Comparison of ENCODE assay signal across 21 cellular contexts in the genomic region with DNA sequence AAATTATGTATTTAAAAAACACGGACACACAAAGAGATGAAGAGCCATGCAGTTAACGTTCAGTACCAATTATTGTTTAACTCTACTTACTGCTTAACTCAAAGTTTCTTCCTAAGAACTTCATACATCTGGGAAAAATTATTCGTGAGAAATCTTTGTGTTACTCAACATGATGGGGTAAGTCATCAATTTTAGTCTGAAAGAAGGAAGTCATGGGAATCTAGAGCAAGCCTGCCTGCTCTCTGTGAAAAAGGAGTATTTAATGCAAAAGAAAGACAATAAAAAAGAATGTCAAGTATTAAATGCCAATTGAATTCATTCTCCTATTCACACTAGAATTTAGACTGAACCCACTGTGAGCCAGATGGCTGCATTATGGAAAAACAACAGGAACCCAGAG. TPM values are rescaled to one million over a fixed set of nuclear protein-coding genes. Genes with fewer than 3 reads are reported as not detected.
DNase-seq lines count a peak whose midpoint lies in the region; ATAC-seq and TF ChIP-seq lines count a peak whose summit lies in the region.
"Had no signal": no experiment of that assay in that cellular context is flagged by ENCODE, and none has a peak within 500 bp of the region (broad histone marks: within the 10 kb centered on the region; RNA-seq: fewer than 3 reads in every experiment).

No MANE protein-coding gene starts in this region.

- H3K23ac ChIP-seq in mesenchymal stem cell (ENCODE audit: low read length in 2 of 2), result no peak overlapping the region

- H3K14ac ChIP-seq in mesenchymal stem cell (ENCODE audit: low read length in 2 of 2), result no peak overlapping the region

- no peaks in the 10 kb centered on the region for H3K4me1 ChIP-seq in mesenchymal stem cell (ENCODE audit: control insufficient read depth, insufficient read depth, low read depth, low read length)
- H3K4me1 ChIP-seq: left ventricle myocardium inferior had no signal

- no peak overlapping the region for H3K18ac ChIP-seq in mesenchymal stem cell (ENCODE audit: low read depth in 1 of 2, low read length in 2 of 2)

- H3K36me3 Mint-ChIP-seq in activated T-helper 2 cell treated with anti-CD3 and anti-CD28 coated beads, Interferon-gamma antibody, Interleukin-2, Interleukin-4, amounts not matched to agents 10 μg/mL and 5 μg/mL and 100 μg/mL, durations not matched to agents 14 hours and 24 hours and 36 hours (ENCODE audit: low read depth), result peaks cover 91% of the 10 kb centered on the region

- H3K9ac ChIP-seq in mesenchymal stem cell (ENCODE audit: low read length), result peak overlapping the region; percentile 55
- H3K9ac ChIP-seq: BLaER1 treated with 17β-estradiol and CSF1 and Interleukin-3, amounts not matched to agents 10 nM and 100 nM had no signal

- no peak overlapping the region for H3K4me2 ChIP-seq in mesenchymal stem cell (ENCODE audit: low read length, poor library complexity, severe bottlenecking)

- H2AFZ ChIP-seq in mesenchymal stem cell (ENCODE audit: low read depth, low read length), result no peak overlapping the region

- H3K27me3 ChIP-seq in mesenchymal stem cell (ENCODE audit: control insufficient read depth in 1 of 2, insufficient read depth in 1 of 2, low read length in 2 of 2), result no peaks in the 10 kb centered on the region
- H3K27me3 ChIP-seq: BLaER1 treated with 17β-estradiol and CSF1 and Interleukin-3, amounts not matched to agents 10 nM and 100 nM; esophagus muscularis mucosa; upper lobe of left lung had no signal

- no peak overlapping the region for H2AK5ac ChIP-seq in mesenchymal stem cell (ENCODE audit: low read length, severe bottlenecking)

- no peak overlapping the region for H2BK5ac ChIP-seq in mesenchymal stem cell (ENCODE audit: low read depth, low read length, poor library complexity, severe bottlenecking)

- H4K8ac ChIP-seq in mesenchymal stem cell (ENCODE audit: low read length), result no peak overlapping the region

- H3K27ac ChIP-seq in mesenchymal stem cell (ENCODE audit: low read length, poor library complexity, severe bottlenecking), result no peak overlapping the region
- H3K27ac ChIP-seq: esophagus muscularis mucosa, left ventricle myocardium inferior, upper lobe of left lung had no signal

- no peak overlapping the region for H3K4me3 Mint-ChIP-seq in activated T-helper 2 cell treated with anti-CD3 and anti-CD28 coated beads, Interferon-gamma antibody, Interleukin-2, Interleukin-4, amounts not matched to agents 10 μg/mL and 5 μg/mL and 100 μg/mL, durations not matched to agents 14 hours and 24 hours and 36 hours (ENCODE audit: low read depth)

- DNase-seq in AG10803 (ENCODE audit: low read depth) (peak; percentile 93), HS-5 (ENCODE audit: low read depth) (peak; percentile 82), amniotic epithelial cell (ENCODE audit: low read depth) (peak; percentile 80), mesenchymal stem cell (no peak), NCI-H2029 treated with DMSO at 0.1 percent for 48 hours (lab: John Stamatoyannopoulos, UW) (no peak), amygdala (lab: John Stamatoyannopoulos, UW) (no peak)
- DNase-seq in activated T-helper 2 cell treated with anti-CD3 and anti-CD28 coated beads, Interferon-gamma antibody, Interleukin-2, Interleukin-4, amounts not matched to agents 10 μg/mL and 5 μg/mL and 100 μg/mL, durations not matched to agents 14 hours and 24 hours and 36 hours (ENCODE audit: low spot score), result no peak
- DNase-seq: activated CD4-positive, alpha-beta T cell treated with anti-CD3 and anti-CD28 coated beads, Interleukin-2, amount 50 U/mL, for 1 hour; activated T-cell treated with anti-CD3 and anti-CD28 coated beads, Interleukin-2, amount 50 U/mL, for 1 hour; aorta; cortex of kidney; DMS53; left ventricle myocardium inferior; NCI-H1436; NCI-H446 treated with DMSO at 0.1 percent for 48 hours; stimulated activated naive CD4-positive, alpha-beta T cell treated with Interleukin-2 at 50 U/mL for 16 hours; upper lobe of left lung had no signal

- no peak overlapping the region for H3K27ac Mint-ChIP-seq in activated T-helper 2 cell treated with anti-CD3 and anti-CD28 coated beads, Interferon-gamma antibody, Interleukin-2, Interleukin-4, amounts not matched to agents 10 μg/mL and 5 μg/mL and 100 μg/mL, durations not matched to agents 14 hours and 24 hours and 36 hours
- H3K27ac Mint-ChIP-seq: progenitor cell of endocrine pancreas had no signal

- H2BK15ac ChIP-seq in mesenchymal stem cell (ENCODE audit: low read depth, poor library complexity, severe bottlenecking), result no peak overlapping the region

- peaks cover 47% of the 10 kb centered on the region for H3K9me3 Mint-ChIP-seq in activated T-helper 2 cell treated with anti-CD3 and anti-CD28 coated beads, Interferon-gamma antibody, Interleukin-2, Interleukin-4, amounts not matched to agents 10 μg/mL and 5 μg/mL and 100 μg/mL, durations not matched to agents 14 hours and 24 hours and 36 hours

- H3K4me1 Mint-ChIP-seq in activated T-helper 2 cell treated with anti-CD3 and anti-CD28 coated beads, Interferon-gamma antibody, Interleukin-2, Interleukin-4, amounts not matched to agents 10 μg/mL and 5 μg/mL and 100 μg/mL, durations not matched to agents 14 hours and 24 hours and 36 hours (ENCODE audit: low read depth), result peaks cover 52% of the 10 kb centered on the region

- H3K36me3 ChIP-seq in mesenchymal stem cell (ENCODE audit: control insufficient read depth in 1 of 2, insufficient read depth in 2 of 2, low read depth in 1 of 2, low read length in 2 of 2), result peaks cover 0 to 12% of the 10 kb centered on the region in 2 experiments

- no peaks in the 10 kb centered on the region for H3K27me3 Mint-ChIP-seq in activated T-helper 2 cell treated with anti-CD3 and anti-CD28 coated beads, Interferon-gamma antibody, Interleukin-2, Interleukin-4, amounts not matched to agents 10 μg/mL and 5 μg/mL and 100 μg/mL, durations not matched to agents 14 hours and 24 hours and 36 hours (ENCODE audit: low read depth)
- H3K27me3 Mint-ChIP-seq: progenitor cell of endocrine pancreas had no signal

- H2BK120ac ChIP-seq in mesenchymal stem cell (ENCODE audit: low read depth, low read length), result no peak overlapping the region

- intact Hi-C loops in activated T-helper 2 cell treated with anti-CD3 and anti-CD28 coated beads, Interferon-gamma antibody, Interleukin-2, Interleukin-4, amounts not matched to agents 10 μg/mL and 5 μg/mL and 100 μg/mL, durations not matched to agents 14 hours and 24 hours and 36 hours (cut with micrococcal nuclease), result no loop called here

- no peaks in the 10 kb centered on the region for H3K9me3 ChIP-seq in mesenchymal stem cell (ENCODE audit: control insufficient read depth, low read length)
- H3K9me3 ChIP-seq: esophagus muscularis mucosa, left ventricle myocardium inferior had no signal

- H3K79me1 ChIP-seq in mesenchymal stem cell (replicated peaks; ENCODE audit: low read length, poor library complexity, severe bottlenecking), result peaks cover 32% of the 10 kb centered on the region

- ATAC-seq in GM19023 (IDR thresholded peaks at IDR 0.05; ENCODE audit: unreplicated experiment), result no peak

- H2BK12ac ChIP-seq in mesenchymal stem cell (ENCODE audit: low read length in 2 of 2), result no peak overlapping the region

- H4K91ac ChIP-seq in mesenchymal stem cell (ENCODE audit: low read length), result no peak overlapping the region

- no peak overlapping the region for H3K4ac ChIP-seq in mesenchymal stem cell (ENCODE audit: low read depth in 1 of 2, low read length in 2 of 2)

- H3K4me3 ChIP-seq in AG10803 (ENCODE audit: low read length), result no peak overlapping the region
- H3K4me3 ChIP-seq in mesenchymal stem cell (ENCODE audit: insufficient read depth in 1 of 2, low read depth in 1 of 2, low read length in 2 of 2), result no peak overlapping the region
- H3K4me3 ChIP-seq: BLaER1 treated with 17β-estradiol and CSF1 and Interleukin-3, amounts not matched to agents 10 nM and 100 nM; esophagus muscularis mucosa; left ventricle myocardium inferior; upper lobe of left lung had no signal

- no peak for TF ChIP-seq CTCF in AG10803 (conservative IDR thresholded peaks at IDR 0.05; ENCODE audit: low read length)

- WGBS in mesenchymal stem cell, result 92% methylated on average over 2 of the region's 3 CpGs

RNA-seq across cellular contexts. Expression of a gene that starts 16.0 kb away (rescaled TPM):
- 88.9 TPM for polyA plus RNA-seq in mesenchymal stem cell (2013, experiment 1 of 2)
- 102 TPM for polyA plus RNA-seq in mesenchymal stem cell (2013, experiment 2 of 2)
- 202 and 204 TPM in 2 replicates for total RNA-seq in activated T-helper 2 cell treated with anti-CD3 and anti-CD28 coated beads, Interferon-gamma antibody, Interleukin-2, Interleukin-4, amounts not matched to agents 10 μg/mL and 5 μg/mL and 100 μg/mL, durations not matched to agents 14 hours and 24 hours and 36 hours

Comparison
In these comparisons a context has a peak if more than half of its experiments do, and no peak if none do; other contexts are left out.
1. DNase-seq: peak in AG10803 (single experiment), HS-5 (single experiment) and amniotic epithelial cell (single experiment); none in mesenchymal stem cell (single experiment), activated T-helper 2 cell treated with anti-CD3 and anti-CD28 coated beads, Interferon-gamma antibody, Interleukin-2, Interleukin-4, amounts not matched to agents 10 μg/mL and 5 μg/mL and 100 μg/mL, durations not matched to agents 14 hours and 24 hours and 36 hours (single experiment), NCI-H2029 treated with DMSO at 0.1 percent for 48 hours (single experiment) and amygdala (0 of 56).